1 cellular context compared by ENCODE assay signal in genomic region chr1:16020878-16021277, GRCh38.
TF ChIP-seq lines count a peak whose summit lies in the region.

No MANE protein-coding gene starts in this region.

TF ChIP-seq in K562, 482 proteins besides CTCF, POLR2A, EP300 and RAD21:
- TF ChIP-seq POLR2G (IDR thresholded peaks at IDR 0.05; ENCODE audit: low read depth, low read length) = 0 out of 2 replicates have a peak, but pooled peaks have one; percentile 11
